Comparison of ENCODE assay signal across 23 cellular contexts in the genomic region with DNA sequence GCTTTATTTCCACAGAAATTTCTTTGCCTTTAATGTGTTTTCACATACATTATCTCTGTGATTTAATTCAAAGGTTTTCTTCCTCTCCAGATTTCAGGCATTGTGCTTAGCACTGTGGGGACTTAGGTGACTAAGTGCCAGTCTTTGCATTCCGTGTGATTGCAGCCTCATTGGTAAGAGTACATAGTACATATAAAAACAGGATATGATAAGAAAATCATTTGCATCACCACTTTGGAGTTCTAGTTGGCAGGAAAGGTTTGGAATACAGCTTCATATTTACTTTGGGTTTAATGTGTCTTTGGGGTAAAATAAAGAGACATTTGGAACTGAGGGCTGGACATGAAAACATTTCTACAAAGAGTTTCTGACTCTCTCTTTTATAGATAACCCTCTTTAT. TPM values are rescaled to one million over a fixed set of nuclear protein-coding genes. Genes with fewer than 3 reads are reported as not detected.
DNase-seq lines count a peak whose midpoint lies in the region; ATAC-seq lines count a peak whose summit lies in the region.
"Had no signal": no experiment of that assay in that cellular context is flagged by ENCODE, and none has a peak within 500 bp of the region (broad histone marks: within the 10 kb centered on the region; RNA-seq: fewer than 3 reads in every experiment).

No MANE protein-coding gene starts in this region.

- peak; percentile 76 for ATAC-seq in left lobe of liver
- ATAC-seq in stimulated activated naive CD8-positive, alpha-beta T cell treated with anti-CD3 and anti-CD28 coated beads, Interleukin-15, Interleukin-2, amounts not matched to agents 100 U/mL and 50 U/mL, for 24 hours: no peak
- ATAC-seq: activated CD8-positive, alpha-beta memory T cell treated with anti-CD3 and anti-CD28 coated beads, Interleukin-2, amount 10 ng/mL, durations not matched to agents 7 days and 5 days; left ventricle myocardium superior; natural killer cell treated with Interleukin-12 subunit alpha and Interleukin-12 subunit beta and Interleukin-15 and Interleukin-18, amount 100 ng/mL, for 72 hours had no signal

- DNase-seq in EL (peak; percentile 41), NCI-H226 (peak; percentile 26), dermis blood vessel endothelial cell (peak; percentile 60), left lobe of liver (ENCODE audit: low spot score) (no peak), NCI-H345 (lab: John Stamatoyannopoulos, UW) (no peak), NCI-H1092 (lab: John Stamatoyannopoulos, UW) (no peak), NCI-H2029 (lab: John Stamatoyannopoulos, UW) (no peak)
- DNase-seq in stimulated activated naive CD8-positive, alpha-beta T cell treated with anti-CD3 and anti-CD28 coated beads, Interleukin-15, Interleukin-2, amounts not matched to agents 100 U/mL and 50 U/mL, for 24 hours: no peak
- DNase-seq: activated CD4-positive, alpha-beta T cell treated with anti-CD3 and anti-CD28 coated beads, Interleukin-2, amount 10 ng/mL, durations not matched to agents 24 days and 14 days; activated CD8-positive, alpha-beta memory T cell treated with anti-CD3 and anti-CD28 coated beads, Interleukin-2, amount 10 ng/mL, durations not matched to agents 7 days and 5 days; anterior cingulate cortex; caudate nucleus; KBM-7; left ventricle myocardium superior; NCI-H1436 treated with DMSO at 0.1 percent for 48 hours; NCI-H2171; NCI-H526; RPMI8226; stimulated activated CD4-positive, alpha-beta T cell treated with anti-CD3 and anti-CD28 coated beads, Interleukin-12 subunit alpha, Interleukin-12 subunit beta, amount 100 ng/mL, for 4 hours; stimulated activated CD4-positive, alpha-beta T cell treated with anti-CD3 and anti-CD28 coated beads, Interleukin-4, amount 100 ng/mL, for 24 hours; stimulated activated naive CD4-positive, alpha-beta T cell; WERI-Rb-1 had no signal

RNA-seq across cellular contexts. Expression of gene C12orf75, which starts 37.8 kb away (rescaled TPM):
- 15.1 and 23.3 TPM in 2 replicates for total RNA-seq in dermis blood vessel endothelial cell
- 1.4 TPM for total RNA-seq in left lobe of liver

RNA-seq across cellular contexts. Expression of gene APPL2, which starts 56.7 kb away (rescaled TPM):
- 21.4 and 22.1 TPM in 2 replicates for total RNA-seq in dermis blood vessel endothelial cell
- total RNA-seq in left lobe of liver: 12.3 TPM

Comparison
In these comparisons a context has a peak if more than half of its experiments do, and no peak if none do; other contexts are left out.
1. DNase-seq: peak in EL (single experiment), NCI-H226 (single experiment) and dermis blood vessel endothelial cell (single experiment); none in left lobe of liver (single experiment), NCI-H345 (single experiment), NCI-H1092 (single experiment), stimulated activated naive CD8-positive, alpha-beta T cell treated with anti-CD3 and anti-CD28 coated beads, Interleukin-15, Interleukin-2, amounts not matched to agents 100 U/mL and 50 U/mL, for 24 hours (single experiment) and NCI-H2029 (single experiment).